ENCODE assay signal across 2 cellular contexts in genomic region chr19:53898680-53899341, GRCh38.
TF ChIP-seq lines count a peak whose summit lies in the region.

No MANE protein-coding gene starts in this region.

TF ChIP-seq in A549, 52 proteins besides CTCF, POLR2A, EP300 and RAD21 (continued from another document):
- TF ChIP-seq PBX3 (IDR thresholded peaks at IDR 0.05) = no peak
- TF ChIP-seq SMC3 (IDR thresholded peaks at IDR 0.05) = no peak

TF ChIP-seq in HEK293, 187 proteins besides CTCF, POLR2A, EP300 and RAD21 (continued from another document):
- TF ChIP-seq PRDM10 (tag by site-specific recombination; IDR thresholded peaks at IDR 0.05) (peak; percentile 47; the same call in 1 of the 2 replicates), ZNF514 (tag by site-specific recombination; IDR thresholded peaks at IDR 0.05) (no peak), PATZ1 (tag by site-specific recombination; IDR thresholded peaks at IDR 0.05) (0 out of 2 replicates have a peak, but pooled peaks have one; percentile 37), KLF1 (tag by site-specific recombination; IDR thresholded peaks at IDR 0.05) (peak; percentile 82)
TF ChIP-seq in HEK293: peak in this region for 9.
